In the genomic region with DNA sequence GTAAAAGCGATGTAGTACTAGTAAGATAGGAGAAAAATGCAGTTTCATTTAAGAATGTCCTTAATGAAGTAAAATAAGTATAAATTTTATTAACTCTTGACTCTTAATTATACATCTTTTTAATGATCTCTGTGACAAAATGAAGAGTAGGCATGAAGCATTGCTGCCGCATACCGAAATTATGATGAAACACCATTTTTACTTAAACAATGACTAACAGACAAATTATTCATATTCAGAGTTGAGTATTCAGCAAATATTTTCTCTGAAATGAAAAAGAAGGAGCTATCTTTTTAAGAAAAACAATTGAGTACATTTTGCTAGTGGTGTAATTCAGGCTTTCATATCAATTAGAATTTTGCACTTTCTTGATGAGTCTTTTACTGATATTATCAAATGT, we compare ENCODE assay signal across 1 cellular context.
TF ChIP-seq lines count a peak whose summit lies in the region.

No MANE protein-coding gene starts in this region.

TF ChIP-seq in A549, 52 proteins besides CTCF, POLR2A, EP300 and RAD21 (continued from another document):
- TF ChIP-seq ATOH8 (CRISPR knock-in tag; IDR thresholded peaks at IDR 0.05; ENCODE audit: low read depth): no peak
- TF ChIP-seq MAFK (IDR thresholded peaks at IDR 0.05; ENCODE audit: partially characterized antibody): no peak
- TF ChIP-seq ZNF302 (CRISPR knock-in tag; IDR thresholded peaks at IDR 0.05): no peak
- no peak for TF ChIP-seq MAX (IDR thresholded peaks at IDR 0.05)
- TF ChIP-seq NFE2L2 (conservative IDR thresholded peaks at IDR 0.05; ENCODE audit: low read length): no peak
- no peak for TF ChIP-seq FOSL2 (IDR thresholded peaks at IDR 0.05)
- peak; percentile 23; the same call in 1 of the 2 replicates for TF ChIP-seq FOSL2 (CRISPR knock-in tag; IDR thresholded peaks at IDR 0.05)
- TF ChIP-seq FOSB (CRISPR knock-in tag; IDR thresholded peaks at IDR 0.05): no peak
- TF ChIP-seq PHF8 (IDR thresholded peaks at IDR 0.05; ENCODE audit: borderline replicate concordance, low read depth): no peak
- TF ChIP-seq CEBPB (IDR thresholded peaks at IDR 0.05): peak in 1 of 2 experiments; percentile 37; a peak in 1 of 4 replicates
- no peak for TF ChIP-seq KDM5A (IDR thresholded peaks at IDR 0.05)
- no peak for TF ChIP-seq ZSCAN20 (CRISPR knock-in tag; IDR thresholded peaks at IDR 0.05)
- no peak for TF ChIP-seq BCL3 (IDR thresholded peaks at IDR 0.05)
- no peak for TF ChIP-seq ELK1 (IDR thresholded peaks at IDR 0.05; ENCODE audit: low read depth, low read length)
